Comparison of ENCODE assay signal across 23 cellular contexts in genomic region chr6:15574497-15574896, GRCh38.
DNase-seq lines count a peak whose midpoint lies in the region; TF ChIP-seq lines count a peak whose summit lies in the region.
"Had no signal": no experiment of that assay in that cellular context is flagged by ENCODE, and none has a peak within 500 bp of the region (broad histone marks: within the 10 kb centered on the region; RNA-seq: fewer than 3 reads in every experiment).

No MANE protein-coding gene starts in this region.

- peak; percentile 27 for DNase-seq in activated CD4-positive, alpha-beta T cell treated with anti-CD3 and anti-CD28 coated beads, Interleukin-2, amount 10 ng/mL, durations not matched to agents 24 days and 14 days
- no peak for DNase-seq in activated CD4-positive, alpha-beta T cell treated with anti-CD3 and anti-CD28 coated beads, Interleukin-2, amount 10 ng/mL, durations not matched to agents 7 days and 5 days
- DNase-seq in kidney glomerular epithelial cell (lab: John Stamatoyannopoulos, UW) (peak; percentile 12), nephron progenitor cell (no peak), thyroid gland (peak in 1 of 2 donors; percentile 21), Calu3 (no peak), NCI-H2171 treated with DMSO at 0.1 percent for 48 hours (lab: John Stamatoyannopoulos, UW) (no peak)
- no peak for DNase-seq in activated effector memory CD4-positive, alpha-beta T cell treated with anti-CD3 and anti-CD28 coated beads, Interleukin-2, amount 50 U/mL, for 16 hours
- DNase-seq: GM23248, H9, IMR-90, MM.1S, NCI-H1417 treated with DMSO at 0.1 percent for 48 hours, NCI-H1694 treated with DMSO at 0.1 percent for 48 hours, NCI-H2081, NCI-H226, NCI-H510A, NCI-H69, Right ventricle myocardium superior, RPMI8226 had no signal

- no peaks in the 10 kb centered on the region for H3K4me1 Mint-ChIP-seq in activated CD4-positive, alpha-beta T cell treated with anti-CD3 and anti-CD28 coated beads, Interleukin-2, amount 10 ng/mL, durations not matched to agents 24 days and 14 days
- H3K4me1 Mint-ChIP-seq in activated CD4-positive, alpha-beta T cell treated with anti-CD3 and anti-CD28 coated beads, Interleukin-2, amount 10 ng/mL, durations not matched to agents 7 days and 5 days, result peaks cover 1% of the 10 kb centered on the region
- peaks cover 48% of the 10 kb centered on the region for H3K4me1 Mint-ChIP-seq in nephron progenitor cell
- H3K4me1 Mint-ChIP-seq in Calu3 (ENCODE audit: low read depth, unreplicated experiment), result peaks cover 13% of the 10 kb centered on the region

- POLR2A ChIA-PET in activated CD4-positive, alpha-beta T cell treated with anti-CD3 and anti-CD28 coated beads, Interleukin-2, amount 10 ng/mL, durations not matched to agents 7 days and 5 days (lab: Charles Lee), result no interaction called here

- H3K4me3 ChIP-seq in thyroid gland (replicated peaks in 1 of 3), result no peak overlapping the region
- H3K4me3 ChIP-seq: GM23248 had no signal

- TF ChIP-seq CTCF in nephron progenitor cell (IDR thresholded peaks at IDR 0.05) (no peak), thyroid gland (IDR thresholded peaks at IDR 0.05) (no peak), Calu3 (IDR thresholded peaks at IDR 0.05; ENCODE audit: unreplicated experiment) (no peak)

- no peak overlapping the region for H3K27ac Mint-ChIP-seq in activated CD4-positive, alpha-beta T cell treated with anti-CD3 and anti-CD28 coated beads, Interleukin-2, amount 10 ng/mL, durations not matched to agents 24 days and 14 days
- no peak overlapping the region for H3K27ac Mint-ChIP-seq in activated CD4-positive, alpha-beta T cell treated with anti-CD3 and anti-CD28 coated beads, Interleukin-2, amount 10 ng/mL, durations not matched to agents 7 days and 5 days
- peak overlapping the region; percentile 68 for H3K27ac Mint-ChIP-seq in nephron progenitor cell
- no peak overlapping the region for H3K27ac Mint-ChIP-seq in Calu3 (ENCODE audit: unreplicated experiment)
- H3K27ac Mint-ChIP-seq: B cell had no signal

- no peaks in the 10 kb centered on the region for H3K36me3 ChIP-seq in thyroid gland

- peaks cover 5 to 41% of the 10 kb centered on the region in 2 donors for H3K4me1 ChIP-seq in thyroid gland

- WGBS in thyroid gland, 2 donors, result 41 to 43% methylated on average over 3 of the region's 3 CpGs

- H3K36me3 Mint-ChIP-seq in activated CD4-positive, alpha-beta T cell treated with anti-CD3 and anti-CD28 coated beads, Interleukin-2, amount 10 ng/mL, durations not matched to agents 24 days and 14 days (ENCODE audit: low read depth), result peaks cover 7% of the 10 kb centered on the region
- H3K36me3 Mint-ChIP-seq in activated CD4-positive, alpha-beta T cell treated with anti-CD3 and anti-CD28 coated beads, Interleukin-2, amount 10 ng/mL, durations not matched to agents 7 days and 5 days (ENCODE audit: low read depth), result peaks cover 12% of the 10 kb centered on the region
- H3K36me3 Mint-ChIP-seq in nephron progenitor cell (ENCODE audit: low read depth) (peaks cover 28% of the 10 kb centered on the region), Calu3 (ENCODE audit: insufficient read depth, unreplicated experiment) (no peaks in the 10 kb centered on the region)

- no peaks in the 10 kb centered on the region for H3K9me3 ChIP-seq in thyroid gland

- no peak for TF ChIP-seq POLR2A in thyroid gland (IDR thresholded peaks at IDR 0.05)

- no peak overlapping the region for H3K4me3 Mint-ChIP-seq in activated CD4-positive, alpha-beta T cell treated with anti-CD3 and anti-CD28 coated beads, Interleukin-2, amount 10 ng/mL, durations not matched to agents 24 days and 14 days
- no peak overlapping the region for H3K4me3 Mint-ChIP-seq in activated CD4-positive, alpha-beta T cell treated with anti-CD3 and anti-CD28 coated beads, Interleukin-2, amount 10 ng/mL, durations not matched to agents 7 days and 5 days
- H3K4me3 Mint-ChIP-seq in nephron progenitor cell (no peak overlapping the region), Calu3 (ENCODE audit: low read depth, unreplicated experiment) (no peak overlapping the region)
- H3K4me3 Mint-ChIP-seq: B cell, H9 had no signal

- peak overlapping the region; percentile 5 to 66 (median 16) for H3K27ac ChIP-seq in thyroid gland
- H3K27ac ChIP-seq: 22Rv1, GM23248, KMS-11 had no signal

- intact Hi-C loops in activated CD4-positive, alpha-beta T cell treated with anti-CD3 and anti-CD28 coated beads, Interleukin-2, amount 10 ng/mL, durations not matched to agents 24 days and 14 days (cut with micrococcal nuclease), result no loop called here
- intact Hi-C loops in thyroid gland (cut with DNase I), result no loop called here
- intact Hi-C loops in Calu3 (cut with micrococcal nuclease; ENCODE audit: unreplicated experiment), result no loop called here

- peaks cover 4% of the 10 kb centered on the region for H3K9me3 Mint-ChIP-seq in activated CD4-positive, alpha-beta T cell treated with anti-CD3 and anti-CD28 coated beads, Interleukin-2, amount 10 ng/mL, durations not matched to agents 24 days and 14 days
- H3K9me3 Mint-ChIP-seq in activated CD4-positive, alpha-beta T cell treated with anti-CD3 and anti-CD28 coated beads, Interleukin-2, amount 10 ng/mL, durations not matched to agents 7 days and 5 days, result no peaks in the 10 kb centered on the region
- H3K9me3 Mint-ChIP-seq in nephron progenitor cell (peaks cover 8% of the 10 kb centered on the region), Calu3 (ENCODE audit: low read depth, unreplicated experiment) (no peaks in the 10 kb centered on the region)

- CTCF ChIA-PET in activated CD4-positive, alpha-beta T cell treated with anti-CD3 and anti-CD28 coated beads, Interleukin-2, amount 10 ng/mL, durations not matched to agents 7 days and 5 days (lab: Charles Lee), result interaction anchor here (1.0 kb wide), 1 partner anchor 25 kb away, joined by 3 read pairs; no protein-coding TSS in a partner anchor
- CTCF ChIA-PET in Calu3 (lab: Charles Lee), result no interaction called here

- H3K27me3 Mint-ChIP-seq in activated CD4-positive, alpha-beta T cell treated with anti-CD3 and anti-CD28 coated beads, Interleukin-2, amount 10 ng/mL, durations not matched to agents 24 days and 14 days, result no peaks in the 10 kb centered on the region
- no peaks in the 10 kb centered on the region for H3K27me3 Mint-ChIP-seq in activated CD4-positive, alpha-beta T cell treated with anti-CD3 and anti-CD28 coated beads, Interleukin-2, amount 10 ng/mL, durations not matched to agents 7 days and 5 days
- H3K27me3 Mint-ChIP-seq in nephron progenitor cell (ENCODE audit: low read depth, poor library complexity) (no peaks in the 10 kb centered on the region), Calu3 (ENCODE audit: unreplicated experiment) (no peaks in the 10 kb centered on the region)
- H3K27me3 Mint-ChIP-seq: B cell had no signal

- BruUV-seq in Calu3 (replicated peaks; lab: Mats Ljungman, UMichigan), result no TSS peak

- H3K27me3 ChIP-seq in thyroid gland, result no peaks in the 10 kb centered on the region

Comparison
In these comparisons a context has a peak if more than half of its experiments do, and no peak if none do; other contexts are left out.
1. DNase-seq: peak in activated CD4-positive, alpha-beta T cell treated with anti-CD3 and anti-CD28 coated beads, Interleukin-2, amount 10 ng/mL, durations not matched to agents 24 days and 14 days (single experiment) and kidney glomerular epithelial cell (single experiment); none in activated CD4-positive, alpha-beta T cell treated with anti-CD3 and anti-CD28 coated beads, Interleukin-2, amount 10 ng/mL, durations not matched to agents 7 days and 5 days (single experiment), nephron progenitor cell (single experiment), Calu3 (single experiment), NCI-H2171 treated with DMSO at 0.1 percent for 48 hours (single experiment) and activated effector memory CD4-positive, alpha-beta T cell treated with anti-CD3 and anti-CD28 coated beads, Interleukin-2, amount 50 U/mL, for 16 hours (single experiment).